1 cellular context compared by ENCODE assay signal in the genomic region with DNA sequence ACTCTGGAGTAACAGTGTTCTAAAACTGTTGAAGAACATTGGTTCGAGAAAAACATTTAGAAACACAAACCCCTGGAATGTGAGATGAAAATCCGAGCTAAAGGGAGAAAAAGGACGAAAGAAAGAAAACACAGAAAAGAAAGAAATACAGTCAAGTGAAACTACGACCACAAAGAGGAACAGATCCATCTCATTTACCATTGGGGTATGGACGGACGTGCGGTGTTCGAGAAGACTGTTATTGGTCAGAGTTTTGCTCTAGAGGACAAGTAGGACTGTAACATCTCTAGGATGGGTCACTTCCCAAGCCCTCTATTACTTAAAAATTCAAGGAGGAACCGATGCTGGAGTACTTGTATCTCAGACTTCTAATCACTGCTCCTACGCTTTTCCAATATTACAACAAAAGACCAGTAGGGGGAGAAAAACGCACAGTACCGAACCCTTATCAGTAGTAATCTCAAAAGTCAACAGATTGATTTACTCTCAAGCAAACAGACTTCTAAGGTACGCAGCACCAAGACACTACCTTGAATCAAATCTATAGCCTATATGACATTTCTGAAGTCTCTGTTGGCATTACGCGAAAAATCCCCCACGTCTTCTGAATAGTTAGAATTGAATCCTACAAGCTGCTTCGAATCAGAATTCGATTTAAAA.
TF ChIP-seq lines count a peak whose summit lies in the region.

No MANE protein-coding gene starts in this region.

TF ChIP-seq in HepG2, 621 proteins besides CTCF, POLR2A, EP300 and RAD21 (continued from another document):
- TF ChIP-seq, protein P1, sequence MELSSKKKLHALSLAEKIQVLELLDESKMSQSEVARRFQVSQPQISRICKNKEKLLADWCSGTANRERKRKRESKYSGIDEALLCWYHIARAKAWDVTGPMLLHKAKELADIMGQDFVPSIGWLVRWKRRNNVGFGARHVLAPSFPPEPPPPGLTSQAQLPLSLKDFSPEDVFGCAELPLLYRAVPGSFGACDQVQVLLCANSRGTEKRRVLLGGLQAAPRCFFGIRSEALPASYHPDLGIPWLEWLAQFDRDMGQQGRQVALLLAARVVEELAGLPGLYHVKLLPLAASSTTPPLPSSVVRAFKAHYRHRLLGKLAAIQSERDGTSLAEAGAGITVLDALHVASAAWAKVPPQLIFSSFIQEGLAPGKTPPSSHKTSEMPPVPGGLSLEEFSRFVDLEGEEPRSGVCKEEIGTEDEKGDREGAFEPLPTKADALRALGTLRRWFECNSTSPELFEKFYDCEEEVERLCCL (CRISPR knock-in tag; IDR thresholded peaks at IDR 0.05; ENCODE audit: borderline replicate concordance) = no peak
